19 cellular contexts compared by ENCODE assay signal in the genomic region with DNA sequence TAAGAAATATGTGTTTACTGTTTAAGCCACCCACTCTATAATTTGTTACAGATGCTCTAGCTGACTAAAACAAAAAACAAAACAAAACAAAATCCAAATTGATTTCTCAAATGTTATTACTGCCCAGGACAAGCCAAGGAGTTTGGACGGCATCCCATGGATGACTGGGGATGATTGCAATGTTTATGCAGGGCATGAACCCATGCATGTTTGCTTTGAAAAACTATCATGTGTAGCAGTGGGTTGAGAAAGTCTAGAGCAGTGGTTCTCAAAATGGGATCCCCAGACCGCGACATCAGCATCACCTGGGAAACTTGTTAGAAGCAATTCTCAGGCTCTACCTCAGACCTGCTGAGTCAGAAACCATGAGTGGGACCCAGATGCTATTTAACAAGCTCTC.
"Had no signal": no experiment of that assay in that cellular context is flagged by ENCODE, and none has a peak within 500 bp of the region (broad histone marks: within the 10 kb centered on the region; RNA-seq: fewer than 3 reads in every experiment).

No MANE protein-coding gene starts in this region.

- ATAC-seq: activated CD8-positive, alpha-beta memory T cell treated with anti-CD3 and anti-CD28 coated beads, Interleukin-2, amount 10 ng/mL, durations not matched to agents 7 days and 5 days; activated naive CD4-positive, alpha-beta T cell treated with anti-CD3 and anti-CD28 coated beads, Interleukin-2, amount 50 U/mL, for 72 hours; gastrocnemius medialis; heart right ventricle; right cardiac atrium; stimulated activated naive B cell treated with anti-CD40 and anti-IgM and Interleukin-4, amounts not matched to agents 10 μg/mL and 1 μg/mL and 100 μg/mL, for 72 hours had no signal

- H3K36me3 ChIP-seq: breast epithelium, gastrocnemius medialis, heart right ventricle, suprapubic skin, upper lobe of left lung had no signal

- DNase-seq: activated CD4-positive, alpha-beta T cell treated with anti-CD3 and anti-CD28 coated beads, Interleukin-2, amount 50 U/mL, for 48 hours; activated CD4-positive, CD25-positive, alpha-beta regulatory T cell treated with anti-CD3 and anti-CD28 coated beads, Interleukin-2, amount 50 U/mL, for 72 hours; activated CD8-positive, alpha-beta memory T cell treated with anti-CD3 and anti-CD28 coated beads, Interleukin-2, amount 10 ng/mL, durations not matched to agents 7 days and 5 days; activated effector memory CD4-positive, alpha-beta T cell treated with Interleukin-2 at 50 U/mL for 16 hours; activated T-cell treated with anti-CD3 and anti-CD28 coated beads, Interleukin-2, amount 50 U/mL, for 24 hours; amygdala; dermis blood vessel endothelial cell; endodermal cell; gastrocnemius medialis; heart right ventricle; midbrain; naive B cell; right cardiac atrium; stimulated activated naive B cell treated with anti-CD40 and anti-IgM and Interleukin-4, amounts not matched to agents 10 μg/mL and 1 μg/mL and 100 μg/mL, for 72 hours; upper lobe of left lung had no signal

- H3K27me3 ChIP-seq: breast epithelium, gastrocnemius medialis, suprapubic skin, upper lobe of left lung had no signal

- H3K4me1 ChIP-seq: breast epithelium, gastrocnemius medialis, heart right ventricle, suprapubic skin, upper lobe of left lung had no signal

- H3K4me3 ChIP-seq: breast epithelium, gastrocnemius medialis, heart right ventricle, lung, suprapubic skin, upper lobe of left lung had no signal

- H3K9me3 ChIP-seq: gastrocnemius medialis, suprapubic skin had no signal

- H3K27ac ChIP-seq: breast epithelium, gastrocnemius medialis, heart right ventricle, suprapubic skin, upper lobe of left lung had no signal
